9 cellular contexts compared by ENCODE assay signal in genomic region chr6:100657678-100658330, GRCh38.
DNase-seq lines count a peak whose midpoint lies in the region; ATAC-seq and TF ChIP-seq lines count a peak whose summit lies in the region.
"Had no signal": no experiment of that assay in that cellular context is flagged by ENCODE, and none has a peak within 500 bp of the region (broad histone marks: within the 10 kb centered on the region; RNA-seq: fewer than 3 reads in every experiment).

No MANE protein-coding gene starts in this region.

- ATAC-seq in CD4-positive, CD25-positive, alpha-beta regulatory T cell (ENCODE audit: low read depth in 2 of 2), result no peak
- ATAC-seq in GM21390 (IDR thresholded peaks at IDR 0.05; ENCODE audit: unreplicated experiment) (peak; percentile 52), sciatic nerve (no peak), mucosa of descending colon (no peak)

- H3K9me3 ChIP-seq in CD4-positive, CD25-positive, alpha-beta regulatory T cell (ENCODE audit: control insufficient read depth in 2 of 2, low read length in 2 of 2), result no peaks in the 10 kb centered on the region
- no peaks in the 10 kb centered on the region for H3K9me3 ChIP-seq in mucosa of descending colon

- H3K4me1 ChIP-seq in CD4-positive, CD25-positive, alpha-beta regulatory T cell (ENCODE audit: control insufficient read depth, insufficient read depth, low read length, poor library complexity, severe bottlenecking), result no peaks in the 10 kb centered on the region
- H3K4me1 ChIP-seq in mucosa of descending colon (ENCODE audit: low read depth), result no peaks in the 10 kb centered on the region

- TF ChIP-seq CTCF in VCaP (conservative IDR thresholded peaks at IDR 0.05), result peak; percentile 83
- TF ChIP-seq CTCF in mesothelial cell of epicardium (IDR thresholded peaks at IDR 0.05; ENCODE audit: unreplicated experiment), result peak; percentile 58
- no peak for TF ChIP-seq CTCF in mucosa of descending colon (IDR thresholded peaks at IDR 0.05)

- H3K4me1 Mint-ChIP-seq in CD4-positive, CD25-positive, alpha-beta regulatory T cell, result no peaks in the 10 kb centered on the region
- no peaks in the 10 kb centered on the region for H3K4me1 Mint-ChIP-seq in mesothelial cell of epicardium

- peaks cover 8% of the 10 kb centered on the region for H3K36me3 ChIP-seq in CD4-positive, CD25-positive, alpha-beta regulatory T cell (ENCODE audit: control insufficient read depth, insufficient read depth, low read length)
- H3K36me3 ChIP-seq in mucosa of descending colon (ENCODE audit: low read depth) (no peaks in the 10 kb centered on the region), H7 (replicated peaks; ENCODE audit: control insufficient read depth, insufficient read depth, low read length) (no peaks in the 10 kb centered on the region; the same call in 1 of the 2 replicates)

- H3K27me3 Mint-ChIP-seq in CD4-positive, CD25-positive, alpha-beta regulatory T cell, result no peaks in the 10 kb centered on the region
- no peaks in the 10 kb centered on the region for H3K27me3 Mint-ChIP-seq in mesothelial cell of epicardium (ENCODE audit: low read depth)
- H3K27me3 Mint-ChIP-seq: dendritic cell treated with granulocyte-macrophage colony-stimulating factor and Interleukin-4, amounts not matched to agents 40 ng/mL and 50 ng/mL, for 4 days had no signal

- peaks cover 21% of the 10 kb centered on the region for H3K36me3 Mint-ChIP-seq in CD4-positive, CD25-positive, alpha-beta regulatory T cell
- H3K36me3 Mint-ChIP-seq in mesothelial cell of epicardium, result peaks cover 4% of the 10 kb centered on the region

- intact Hi-C loops in sciatic nerve (cut with DNase I), result no loop called here
- intact Hi-C loops in mucosa of descending colon (cut with DNase I, micrococcal nuclease), result no loop called here

- H3K27ac Mint-ChIP-seq in CD4-positive, CD25-positive, alpha-beta regulatory T cell, result no peak overlapping the region
- no peak overlapping the region for H3K27ac Mint-ChIP-seq in mesothelial cell of epicardium
- H3K27ac Mint-ChIP-seq: dendritic cell treated with granulocyte-macrophage colony-stimulating factor and Interleukin-4, amounts not matched to agents 40 ng/mL and 50 ng/mL, for 4 days had no signal

- H3K4me3 Mint-ChIP-seq in CD4-positive, CD25-positive, alpha-beta regulatory T cell, result no peak overlapping the region
- no peak overlapping the region for H3K4me3 Mint-ChIP-seq in mesothelial cell of epicardium
- H3K4me3 Mint-ChIP-seq: dendritic cell treated with granulocyte-macrophage colony-stimulating factor and Interleukin-4, amounts not matched to agents 40 ng/mL and 50 ng/mL, for 4 days had no signal

- no peak overlapping the region for H3K27ac ChIP-seq in CD4-positive, CD25-positive, alpha-beta regulatory T cell (ENCODE audit: insufficient read depth, low read length, poor library complexity, severe bottlenecking)
- H3K27ac ChIP-seq in VCaP, result no peak overlapping the region

- H3K4me3 ChIP-seq in CD4-positive, CD25-positive, alpha-beta regulatory T cell (ENCODE audit: low read depth, low read length), result no peak overlapping the region
- no peak overlapping the region for H3K4me3 ChIP-seq in mucosa of descending colon
- H3K4me3 ChIP-seq in H7 (ENCODE audit: insufficient read depth, low read depth, low read length), result no peak overlapping the region

- no peaks in the 10 kb centered on the region for H3K9me3 Mint-ChIP-seq in CD4-positive, CD25-positive, alpha-beta regulatory T cell
- H3K9me3 Mint-ChIP-seq in mesothelial cell of epicardium, result no peaks in the 10 kb centered on the region
- H3K9me3 Mint-ChIP-seq: dendritic cell treated with granulocyte-macrophage colony-stimulating factor and Interleukin-4, amounts not matched to agents 40 ng/mL and 50 ng/mL, for 4 days had no signal

- no peaks in the 10 kb centered on the region for H3K27me3 ChIP-seq in CD4-positive, CD25-positive, alpha-beta regulatory T cell (ENCODE audit: control insufficient read depth, insufficient read depth, low read length)
- no peaks in the 10 kb centered on the region for H3K27me3 ChIP-seq in H7 (ENCODE audit: control insufficient read depth, insufficient read depth, low read length)

- DNase-seq in CD4-positive, CD25-positive, alpha-beta regulatory T cell, result peak in 2 of 3 donors; percentile 9 to 23
- DNase-seq in NCI-H1417 treated with DMSO at 0.1 percent for 48 hours (lab: John Stamatoyannopoulos, UW), result peak; percentile 57
- DNase-seq in mesothelial cell of epicardium (ENCODE audit: low spot score in 2 of 2, unreplicated experiment in 2 of 2), result no peak
- no peak for DNase-seq in sciatic nerve (ENCODE audit: low spot score)
- no peak for DNase-seq in mucosa of descending colon
- no peak for DNase-seq in H7

Comparison
In these comparisons a context has a peak if more than half of its experiments do, and no peak if none do; other contexts are left out.
1. DNase-seq: peak in CD4-positive, CD25-positive, alpha-beta regulatory T cell (2 of 3) and NCI-H1417 treated with DMSO at 0.1 percent for 48 hours (single experiment); none in mesothelial cell of epicardium (0 of 2), sciatic nerve (single experiment), mucosa of descending colon (0 of 3) and H7 (single experiment).